ENCODE assay signal across 8 cellular contexts in the genomic region with DNA sequence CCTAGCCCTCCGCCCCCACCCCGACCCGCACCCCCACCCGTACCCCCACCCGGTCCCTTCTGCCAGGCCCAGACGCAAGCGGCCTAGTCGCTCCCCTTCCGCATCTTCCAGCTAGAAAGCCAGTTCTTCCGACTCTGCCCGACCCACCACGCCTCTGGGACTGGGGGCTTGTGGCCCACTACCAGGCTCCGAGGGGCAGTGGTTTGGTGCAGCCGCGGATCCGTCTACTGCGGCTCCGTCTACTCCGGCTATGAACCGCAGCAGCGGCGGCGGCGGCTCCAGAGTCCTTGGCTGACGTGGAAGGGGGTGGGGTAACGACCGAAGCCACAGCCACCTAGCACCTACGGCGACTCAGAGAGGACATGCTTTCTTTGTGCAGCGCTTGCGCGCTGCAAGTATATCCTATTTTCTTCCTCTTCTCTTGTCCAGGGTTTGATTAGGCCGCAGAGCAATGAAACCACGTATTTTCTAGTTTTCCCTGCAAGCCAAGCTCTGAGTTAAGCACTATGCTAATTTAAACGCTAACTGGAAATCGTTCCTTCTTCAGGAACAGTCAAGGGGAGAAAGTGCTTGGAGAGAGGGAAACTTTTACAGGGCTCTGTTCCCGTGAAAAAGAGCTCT. TPM values are rescaled to one million over a fixed set of nuclear protein-coding genes. Genes with fewer than 3 reads are reported as not detected.
DNase-seq lines count a peak whose midpoint lies in the region; ATAC-seq and TF ChIP-seq lines count a peak whose summit lies in the region.

A gene with protein sequence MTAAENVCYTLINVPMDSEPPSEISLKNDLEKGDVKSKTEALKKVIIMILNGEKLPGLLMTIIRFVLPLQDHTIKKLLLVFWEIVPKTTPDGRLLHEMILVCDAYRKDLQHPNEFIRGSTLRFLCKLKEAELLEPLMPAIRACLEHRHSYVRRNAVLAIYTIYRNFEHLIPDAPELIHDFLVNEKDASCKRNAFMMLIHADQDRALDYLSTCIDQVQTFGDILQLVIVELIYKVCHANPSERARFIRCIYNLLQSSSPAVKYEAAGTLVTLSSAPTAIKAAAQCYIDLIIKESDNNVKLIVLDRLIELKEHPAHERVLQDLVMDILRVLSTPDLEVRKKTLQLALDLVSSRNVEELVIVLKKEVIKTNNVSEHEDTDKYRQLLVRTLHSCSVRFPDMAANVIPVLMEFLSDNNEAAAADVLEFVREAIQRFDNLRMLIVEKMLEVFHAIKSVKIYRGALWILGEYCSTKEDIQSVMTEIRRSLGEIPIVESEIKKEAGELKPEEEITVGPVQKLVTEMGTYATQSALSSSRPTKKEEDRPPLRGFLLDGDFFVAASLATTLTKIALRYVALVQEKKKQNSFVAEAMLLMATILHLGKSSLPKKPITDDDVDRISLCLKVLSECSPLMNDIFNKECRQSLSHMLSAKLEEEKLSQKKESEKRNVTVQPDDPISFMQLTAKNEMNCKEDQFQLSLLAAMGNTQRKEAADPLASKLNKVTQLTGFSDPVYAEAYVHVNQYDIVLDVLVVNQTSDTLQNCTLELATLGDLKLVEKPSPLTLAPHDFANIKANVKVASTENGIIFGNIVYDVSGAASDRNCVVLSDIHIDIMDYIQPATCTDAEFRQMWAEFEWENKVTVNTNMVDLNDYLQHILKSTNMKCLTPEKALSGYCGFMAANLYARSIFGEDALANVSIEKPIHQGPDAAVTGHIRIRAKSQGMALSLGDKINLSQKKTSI (minus strand): TSS at position 252 of the 621 bp plus-strand sequence. CDS start 883 bp downstream, outside the sequence.

- H3K79me1 ChIP-seq in trophoblast cell (ENCODE audit: low read length): peaks cover 4% of the 10 kb centered on the region

- in situ Hi-C loops in transverse colon (cut with MboI; ENCODE audit: low pct_ligation_motif_present in 1 of 4, low pct_unique_long_range_greater_than_20kb in 1 of 4, low sequenced_read_pairs in 3 of 4): loop anchor here in 1 of 4 donors (25.0 kb wide), 1 partner anchor 388 kb away; a partner anchor contains a TSS

- no peak within 1 kb of the TSS for H2BK12ac ChIP-seq in trophoblast cell (ENCODE audit: low read length)

- peaks cover 5% of the 10 kb centered on the region for H3K4me1 ChIP-seq in cardiac muscle cell (ENCODE audit: low read depth)
- no peaks in the 10 kb centered on the region for H3K4me1 ChIP-seq in trophoblast cell (ENCODE audit: control insufficient read depth in 1 of 2, insufficient read depth in 2 of 2, low read length in 2 of 2)
- H3K4me1 ChIP-seq in transverse colon: peaks cover 0 to 31% (median 6%) of the 10 kb centered on the region in 4 donors

- H3K79me2 ChIP-seq in SU-DHL-6 (ENCODE audit: insufficient read depth, low read length) (peaks cover 42% of the 10 kb centered on the region), trophoblast cell (ENCODE audit: control insufficient read depth, insufficient read depth, low read length, poor library complexity) (peaks cover 9% of the 10 kb centered on the region)

- no peaks in the 10 kb centered on the region for H3K27me3 ChIP-seq in SU-DHL-6 (ENCODE audit: low read length)
- no peaks in the 10 kb centered on the region for H3K27me3 ChIP-seq in cardiac muscle cell
- no peaks in the 10 kb centered on the region for H3K27me3 ChIP-seq in trophoblast cell (ENCODE audit: insufficient read depth, low read length)
- H3K27me3 ChIP-seq in transverse colon: no peaks in the 10 kb centered on the region

- H3K36me3 Mint-ChIP-seq in activated naive CD8-positive, alpha-beta T cell treated with anti-CD3 and anti-CD28 coated beads, Interleukin-2, amount 10 ng/mL, durations not matched to agents 7 days and 5 days: peaks cover 39% of the 10 kb centered on the region

- peak within 1 kb of the TSS; percentile 99 for H3K14ac ChIP-seq in trophoblast cell (ENCODE audit: low read length)

- TF ChIP-seq CTCF in SU-DHL-6 (IDR thresholded peaks at IDR 0.05; ENCODE audit: insufficient read depth, low read length, poor library complexity, severe bottlenecking) (no peak), cardiac muscle cell (IDR thresholded peaks at IDR 0.05; ENCODE audit: low read depth, low read length) (no peak), transverse colon (IDR thresholded peaks at IDR 0.05) (no peak)

- peaks cover 1% of the 10 kb centered on the region for H3K9me3 Mint-ChIP-seq in activated naive CD8-positive, alpha-beta T cell treated with anti-CD3 and anti-CD28 coated beads, Interleukin-2, amount 10 ng/mL, durations not matched to agents 7 days and 5 days

- peaks cover 35% of the 10 kb centered on the region for H3F3A ChIP-seq in SU-DHL-6 (ENCODE audit: insufficient read depth)

- H3K4me3 Mint-ChIP-seq in activated naive CD8-positive, alpha-beta T cell treated with anti-CD3 and anti-CD28 coated beads, Interleukin-2, amount 10 ng/mL, durations not matched to agents 7 days and 5 days: peak within 1 kb of the TSS; percentile 96

- TF ChIP-seq POLR2A in GM10847 (IDR thresholded peaks at IDR 0.05; ENCODE audit: extremely low read depth, insufficient read length): peak; percentile 95
- peak; percentile 96 for TF ChIP-seq POLR2A in transverse colon (IDR thresholded peaks at IDR 0.05)

- H4K12ac ChIP-seq in trophoblast cell (ENCODE audit: low read depth, low read length): peak within 1 kb of the TSS; percentile 100

- H4K20me1 ChIP-seq in SU-DHL-6 (ENCODE audit: low read depth, low read length): peaks cover 12% of the 10 kb centered on the region

- POLR2A ChIA-PET in activated naive CD8-positive, alpha-beta T cell treated with anti-CD3 and anti-CD28 coated beads, Interleukin-2, amount 10 ng/mL, durations not matched to agents 7 days and 5 days (lab: Charles Lee): interaction anchor here (0.7 to 3.8 kb wide), 9 partner anchors 15 to 799 kb away, joined by 3 to 29 read pairs (median 5); a partner anchor contains a TSS

- H4K8ac ChIP-seq in trophoblast cell (ENCODE audit: low read depth, low read length): peak within 1 kb of the TSS; percentile 99

- peak; percentile 92 for ATAC-seq in HG02678 (IDR thresholded peaks at IDR 0.05; ENCODE audit: unreplicated experiment)
- ATAC-seq in activated naive CD8-positive, alpha-beta T cell treated with anti-CD3 and anti-CD28 coated beads, Interleukin-2, amount 10 ng/mL, durations not matched to agents 7 days and 5 days (ENCODE audit: low read depth): peak; percentile 87

- peak within 1 kb of the TSS; percentile 98 for H3K4me2 ChIP-seq in SU-DHL-6 (ENCODE audit: low read depth, low read length, poor library complexity, severe bottlenecking)
- H3K4me2 ChIP-seq in trophoblast cell (ENCODE audit: low read length): peak within 1 kb of the TSS; percentile 91

- H3K27me3 Mint-ChIP-seq in activated naive CD8-positive, alpha-beta T cell treated with anti-CD3 and anti-CD28 coated beads, Interleukin-2, amount 10 ng/mL, durations not matched to agents 7 days and 5 days: no peaks in the 10 kb centered on the region

- peak within 1 kb of the TSS; percentile 100 for H3K18ac ChIP-seq in trophoblast cell (ENCODE audit: low read length)

- H3K9me3 ChIP-seq in SU-DHL-6 (ENCODE audit: insufficient read depth, low read length) (no peaks in the 10 kb centered on the region), cardiac muscle cell (ENCODE audit: low read depth) (no peaks in the 10 kb centered on the region), trophoblast cell (ENCODE audit: insufficient read depth, low read depth, low read length) (no peaks in the 10 kb centered on the region), transverse colon (no peaks in the 10 kb centered on the region)

- H2AK5ac ChIP-seq in trophoblast cell (ENCODE audit: low read length): peak within 1 kb of the TSS; percentile 95

- H3K4ac ChIP-seq in trophoblast cell (ENCODE audit: low read depth, low read length): peak within 1 kb of the TSS; percentile 98

- no CpG with 5 or more reads among the region's 37 CpGs for WGBS in trophoblast cell (ENCODE audit: extremely low coverage, insufficient coverage, insufficient read length)
- WGBS in transverse colon (ENCODE audit: low coverage in 1 of 2), 2 donors: 1 to 5% methylated on average over 4 to 30 of the region's 37 CpGs

- no peaks in the 10 kb centered on the region for H3K9me2 ChIP-seq in SU-DHL-6 (replicated peaks; ENCODE audit: insufficient read depth, low read length)

- peaks cover 24% of the 10 kb centered on the region for H3K4me1 Mint-ChIP-seq in activated naive CD8-positive, alpha-beta T cell treated with anti-CD3 and anti-CD28 coated beads, Interleukin-2, amount 10 ng/mL, durations not matched to agents 7 days and 5 days

- H2BK5ac ChIP-seq in trophoblast cell (ENCODE audit: low read depth, low read length, poor library complexity): peak within 1 kb of the TSS; percentile 98

- no peak for TF ChIP-seq EP300 in transverse colon (IDR thresholded peaks at IDR 0.05; ENCODE audit: low read depth)

- peak within 1 kb of the TSS; percentile 78 for H3K4me3 ChIP-seq in SU-DHL-6 (ENCODE audit: insufficient read depth, low read length, poor library complexity, severe bottlenecking)
- peak within 1 kb of the TSS; percentile 88 for H3K4me3 ChIP-seq in cardiac muscle cell
- H3K4me3 ChIP-seq in trophoblast cell (ENCODE audit: low read depth, low read length): peak within 1 kb of the TSS; percentile 99
- H3K4me3 ChIP-seq in transverse colon: peak within 1 kb of the TSS; percentile 71 to 96 (median 85)

- H2AFZ ChIP-seq in SU-DHL-6 (ENCODE audit: low read depth, low read length, severe bottlenecking): peak within 1 kb of the TSS; percentile 97
- peak within 1 kb of the TSS; percentile 98 for H2AFZ ChIP-seq in trophoblast cell (ENCODE audit: insufficient read depth, low read length, poor library complexity)

- peak within 1 kb of the TSS; percentile 93 for H2BK120ac ChIP-seq in trophoblast cell (ENCODE audit: insufficient read depth, low read length, poor library complexity)

- intact Hi-C loops in transverse colon (cut with DNase I; ENCODE audit: low total_unique reads): no loop called here

- H3K27ac Mint-ChIP-seq in activated naive CD8-positive, alpha-beta T cell treated with anti-CD3 and anti-CD28 coated beads, Interleukin-2, amount 10 ng/mL, durations not matched to agents 7 days and 5 days: peak within 1 kb of the TSS; percentile 97

- H3K23ac ChIP-seq in trophoblast cell (ENCODE audit: low read length): no peak within 1 kb of the TSS

- H3K27ac ChIP-seq in SU-DHL-6 (ENCODE audit: low read depth, low read length) (peak within 1 kb of the TSS; percentile 68), cardiac muscle cell (peak within 1 kb of the TSS; percentile 93), trophoblast cell (ENCODE audit: low read depth, low read length) (peak within 1 kb of the TSS; percentile 87), transverse colon (peak within 1 kb of the TSS; percentile 88 to 96 (median 92))

- peak within 1 kb of the TSS; percentile 68 for H3K9ac ChIP-seq in SU-DHL-6 (ENCODE audit: low read length)
- peak within 1 kb of the TSS; percentile 99 for H3K9ac ChIP-seq in trophoblast cell (ENCODE audit: low read length)

- DNase-seq in NCI-H128 (lab: John Stamatoyannopoulos, UW; ENCODE audit: unreplicated experiment) (peak; percentile 54), cardiac muscle cell (ENCODE audit: low read depth in 1 of 2, low spot score in 1 of 2) (peak; percentile 95 to 96), trophoblast cell (peak; percentile 85 to 89), transverse colon (peak; percentile 95)
- DNase-seq in activated naive CD8-positive, alpha-beta T cell treated with anti-CD3 and anti-CD28 coated beads, Interleukin-2, amount 10 ng/mL, durations not matched to agents 7 days and 5 days: peak; percentile 93

- H3K36me3 ChIP-seq in SU-DHL-6 (ENCODE audit: low read length) (peaks cover 39% of the 10 kb centered on the region), cardiac muscle cell (peaks cover 31% of the 10 kb centered on the region), trophoblast cell (ENCODE audit: control insufficient read depth in 1 of 2, insufficient read depth in 2 of 2, low read length in 2 of 2) (peaks cover 10% of the 10 kb centered on the region in 2 experiments), transverse colon (peaks cover 0 to 33% (median 11%) of the 10 kb centered on the region in 4 donors)

- peak within 1 kb of the TSS; percentile 95 for H4K91ac ChIP-seq in trophoblast cell (ENCODE audit: low read depth, low read length)

RNA-seq across cellular contexts. Expression of the gene that starts here (rescaled TPM):
- total RNA-seq in activated naive CD8-positive, alpha-beta T cell treated with anti-CD3 and anti-CD28 coated beads, Interleukin-2, amount 10 ng/mL, durations not matched to agents 7 days and 5 days: 10 to 100 TPM; 80.1 to 91.2 TPM
- 81.7 and 88.7 TPM in 2 replicates for total RNA-seq in cardiac muscle cell
- polyA plus RNA-seq in cardiac muscle cell: 79.2 and 104 TPM in 2 replicates
- 122 and 123 TPM in 2 replicates for polyA plus RNA-seq in trophoblast cell (2013)
- 10 to 100 TPM; 30.7 to 91.9 (median 60.9) TPM for total RNA-seq in transverse colon

Comparison
In these comparisons a context has a peak if more than half of its experiments do, and no peak if none do; other contexts are left out.
1. Peak in every context shown above with its lines: DNase-seq, ATAC-seq, H3K4me3 ChIP-seq and H3K27ac ChIP-seq.